Comparison of ENCODE assay signal across 8 cellular contexts in genomic region chr1:108692724-108693655, GRCh38. TPM values are rescaled to one million over a fixed set of nuclear protein-coding genes. Genes with fewer than 3 reads are reported as not detected.
DNase-seq lines count a peak whose midpoint lies in the region; ATAC-seq and TF ChIP-seq lines count a peak whose summit lies in the region.

No MANE protein-coding gene starts in this region.

- ATAC-seq in GM21381 (IDR thresholded peaks at IDR 0.05; ENCODE audit: unreplicated experiment): peak; percentile 59

- peak; percentile 23 for TF ChIP-seq CTCF in fibroblast of the aortic adventitia (IDR thresholded peaks at IDR 0.05; ENCODE audit: insufficient read depth, low read length)
- TF ChIP-seq CTCF in thyroid gland (IDR thresholded peaks at IDR 0.05): peak in 3 of 6 experiments; percentile 10 to 23 (median 12)

- no peaks in the 10 kb centered on the region for H3K27me3 ChIP-seq in thyroid gland

- peak overlapping the region; percentile 88 for H3K4me3 ChIP-seq in fibroblast of the aortic adventitia (ENCODE audit: low read depth, low read length)
- H3K4me3 ChIP-seq in thyroid gland (replicated peaks in 1 of 3): peak overlapping the region; percentile 62 to 75 (median 70)

- H3K27ac ChIP-seq in thyroid gland: peak overlapping the region; percentile 93 to 97 (median 95)

- intact Hi-C loops in thyroid gland (cut with DNase I): loop anchor here (2.0 kb wide), 1 partner anchor 52 kb away; no protein-coding TSS in a partner anchor

- peaks cover 15 to 20% of the 10 kb centered on the region in 2 donors for H3K36me3 ChIP-seq in thyroid gland

- peaks cover 19 to 23% of the 10 kb centered on the region in 2 donors for H3K4me1 ChIP-seq in thyroid gland

- DNase-seq in D341Med (ENCODE audit: low spot score) (peak; percentile 58), HT1080 (ENCODE audit: low read depth) (peak; percentile 68), OCI-M1 (lab: John Stamatoyannopoulos, UW) (peak; percentile 81), fibroblast of the aortic adventitia (ENCODE audit: low read depth) (peak; percentile 78), nucleus accumbens (lab: John Stamatoyannopoulos, UW) (peak in 29 of 56 donors; percentile 8 to 87 (median 59)), thyroid gland (peak; percentile 40 to 52)
- DNase-seq in activated T-helper 9 cell treated with anti-CD3 and anti-CD28 coated beads, Interleukin-2, amount 50 U/mL, for 16 hours (ENCODE audit: low read depth): peak; percentile 28

- no peaks in the 10 kb centered on the region for H3K9me3 ChIP-seq in thyroid gland

- 1% methylated on average over 30 to 32 of the region's 36 CpGs for WGBS in thyroid gland, 2 donors

- no peak for TF ChIP-seq POLR2A in thyroid gland (IDR thresholded peaks at IDR 0.05)

RNA-seq across cellular contexts. Expression of gene PRPF38B, which starts 0.9 kb away (rescaled TPM):
- 24.0 and 32.8 TPM in 2 replicates for total RNA-seq in HT1080 (2014; rRNA removed; shearing (Covaris generic))
- polyA plus RNA-seq in HT1080 (2015; cell fraction: cytosol; rRNA removed): 25.3 and 29.3 TPM in 2 replicates
- polyA plus RNA-seq in HT1080 (2015; cell fraction: nucleus; rRNA removed): 162 and 179 TPM in 2 replicates
- 20.0 and 25.2 TPM in 2 replicates for total RNA-seq in fibroblast of the aortic adventitia (ENCODE audit: low replicate concordance)
- 10 to 100 TPM; 25.0 to 41.0 (median 29.8) TPM for total RNA-seq in thyroid gland

RNA-seq across cellular contexts. Expression of gene FNDC7, which starts 19.7 kb away (rescaled TPM):
- not detected in 2 replicates for total RNA-seq in HT1080 (2014; rRNA removed; shearing (Covaris generic))
- polyA plus RNA-seq in HT1080 (2015; cell fraction: cytosol; rRNA removed): 0.07 TPM in 1 of 2 replicates, not detected in the other
- polyA plus RNA-seq in HT1080 (2015; cell fraction: nucleus; rRNA removed): 0.09 TPM in 1 of 2 replicates, not detected in the other
- total RNA-seq in fibroblast of the aortic adventitia (ENCODE audit: low replicate concordance): under 0.01 TPM in 1 of 2 replicates, not detected in the other
- not detected for total RNA-seq in thyroid gland

RNA-seq across cellular contexts. Expression of gene HENMT1, which starts 32.1 kb away (rescaled TPM):
- not detected in 2 replicates for total RNA-seq in HT1080 (2014; rRNA removed; shearing (Covaris generic))
- 0.07 TPM in 1 of 2 replicates, not detected in the other for polyA plus RNA-seq in HT1080 (2015; cell fraction: cytosol; rRNA removed)
- polyA plus RNA-seq in HT1080 (2015; cell fraction: nucleus; rRNA removed): not detected in 2 replicates
- total RNA-seq in fibroblast of the aortic adventitia (ENCODE audit: low replicate concordance) (4.1 and 4.5 TPM in 2 replicates), thyroid gland (1 to 10 TPM; 1.5 to 7.3 (median 3.2) TPM)

RNA-seq across cellular contexts. Expression of gene STXBP3, which starts 53.5 kb away (rescaled TPM):
- 20.5 and 22.2 TPM in 2 replicates for total RNA-seq in HT1080 (2014; rRNA removed; shearing (Covaris generic))
- 34.0 and 40.0 TPM in 2 replicates for polyA plus RNA-seq in HT1080 (2015; cell fraction: cytosol; rRNA removed)
- polyA plus RNA-seq in HT1080 (2015; cell fraction: nucleus; rRNA removed): 73.3 and 77.3 TPM in 2 replicates
- total RNA-seq in fibroblast of the aortic adventitia (ENCODE audit: low replicate concordance): 45.0 and 78.7 TPM in 2 replicates
- total RNA-seq in thyroid gland: 100 to 1,000 TPM in 3 of 4 donors, 10 to 100 TPM in 1; 82.6 to 223 (median 100) TPM

Comparison
In these comparisons a context has a peak if more than half of its experiments do, and no peak if none do; other contexts are left out.
1. Peak in every context shown above with its lines: DNase-seq, ATAC-seq, H3K4me3 ChIP-seq and H3K27ac ChIP-seq.
2. DNase-seq: peak in every context shown above with its lines; median percentile 81 in OCI-M1; 78 in fibroblast of the aortic adventitia; 68 in HT1080; 59 in nucleus accumbens; 58 in D341Med; 46 in thyroid gland; 28 in activated T-helper 9 cell treated with anti-CD3 and anti-CD28 coated beads, Interleukin-2, amount 50 U/mL, for 16 hours.